Comparison of ENCODE assay signal across 8 cellular contexts in genomic region chr1:86692636-86693035, GRCh38.
"Had no signal": no experiment of that assay in that cellular context is flagged by ENCODE, and none has a peak within 500 bp of the region (broad histone marks: within the 10 kb centered on the region; RNA-seq: fewer than 3 reads in every experiment).

No MANE protein-coding gene starts in this region.

- H3K27ac ChIP-seq: GM23248, HL-60 had no signal

- DNase-seq: GM23248, GOT3, H7, HCEC 1CT, IMR-90, KG1 had no signal

- H3K9ac ChIP-seq: GM23248 had no signal

- H3K4me3 ChIP-seq: GM23248, K562 had no signal

- H2AFZ ChIP-seq: GM23248 had no signal

- ATAC-seq: K562 had no signal

- FAIRE-seq: K562 had no signal
